8 cellular contexts compared by ENCODE assay signal in genomic region chr2:42844901-42845685, GRCh38. TPM values are rescaled to one million over a fixed set of nuclear protein-coding genes. Genes with fewer than 3 reads are reported as not detected.
DNase-seq lines count a peak whose midpoint lies in the region; ATAC-seq, FAIRE-seq and TF ChIP-seq lines count a peak whose summit lies in the region.

No MANE protein-coding gene starts in this region.

- no peak overlapping the region for H2AFZ ChIP-seq in MM.1S (ENCODE audit: low read length)

- H3K27ac ChIP-seq in AG04450 (ENCODE audit: low read depth, low read length) (peak overlapping the region; percentile 52), MM.1S (ENCODE audit: low read length) (no peak overlapping the region)

- no peaks in the 10 kb centered on the region for H3K36me3 ChIP-seq in MG63
- H3K36me3 ChIP-seq in MM.1S (replicated peaks; ENCODE audit: insufficient read depth, low read length): no peaks in the 10 kb centered on the region

- no peaks in the 10 kb centered on the region for H3F3A ChIP-seq in MM.1S (ENCODE audit: insufficient read depth, low read length)

- H3K4me3 Mint-ChIP-seq in nephron progenitor cell: peak overlapping the region; percentile 24

- CTCF ChIA-PET in AG04450 (lab: Charles Lee): interaction anchor here (0.6 to 1.8 kb wide), 4 partner anchors 9 to 384 kb away, joined by 3 to 6 read pairs (median 4); no protein-coding TSS in a partner anchor

- H3K27ac Mint-ChIP-seq in nephron progenitor cell: peak overlapping the region; percentile 93

- H3K4me2 ChIP-seq in MM.1S (ENCODE audit: low read depth, low read length): no peak overlapping the region

- H3K9me3 ChIP-seq in AG04450 (ENCODE audit: control insufficient read depth, insufficient read depth, low read length) (no peaks in the 10 kb centered on the region), MG63 (no peaks in the 10 kb centered on the region), MM.1S (replicated peaks; ENCODE audit: insufficient read depth, low read length) (no peaks in the 10 kb centered on the region)

- FAIRE-seq in HTR-8/SVneo (lab: Jason Lieb, UNC): no peak

- no peaks in the 10 kb centered on the region for H3K9me2 ChIP-seq in MM.1S (replicated peaks; ENCODE audit: insufficient read depth, low read length)

- no peaks in the 10 kb centered on the region for H3K36me3 Mint-ChIP-seq in nephron progenitor cell (ENCODE audit: low read depth)

- no peak overlapping the region for H3K9ac ChIP-seq in MM.1S (ENCODE audit: low read length)

- no peak for TF ChIP-seq CTCF in AG04450 (IDR thresholded peaks at IDR 0.05; ENCODE audit: low read depth, low read length)
- no peak for TF ChIP-seq CTCF in nephron progenitor cell (IDR thresholded peaks at IDR 0.05)
- TF ChIP-seq CTCF in MM.1S (IDR thresholded peaks at IDR 0.05; ENCODE audit: low read length): no peak

- peaks cover 2% of the 10 kb centered on the region for H3K27me3 ChIP-seq in AG04450 (ENCODE audit: control insufficient read depth, insufficient read depth, low read length)
- H3K27me3 ChIP-seq in MG63: no peaks in the 10 kb centered on the region
- no peaks in the 10 kb centered on the region for H3K27me3 ChIP-seq in MM.1S (replicated peaks; ENCODE audit: insufficient read depth, low read length)

- POLR2A ChIA-PET in AG04450 (lab: Yijun Ruan, JAX): interaction anchor here (0.7 to 2.3 kb wide), 13 partner anchors 10 to 695 kb away, joined by 3 to 21 read pairs (median 4); partner anchors contain the start of gene ZFP36L2

- no peaks in the 10 kb centered on the region for H3K9me3 Mint-ChIP-seq in nephron progenitor cell

- H3K4me3 ChIP-seq in AG04450 (ENCODE audit: low read depth, low read length) (no peak overlapping the region), MG63 (no peak overlapping the region), MM.1S (ENCODE audit: low read length) (no peak overlapping the region)

- no peak for ATAC-seq in HG03565 (IDR thresholded peaks at IDR 0.05; ENCODE audit: unreplicated experiment)

- H3K4me1 Mint-ChIP-seq in nephron progenitor cell: peaks cover 79% of the 10 kb centered on the region

- H3K27me3 Mint-ChIP-seq in nephron progenitor cell (ENCODE audit: low read depth, poor library complexity): no peaks in the 10 kb centered on the region

- H4K20me1 ChIP-seq in MM.1S (ENCODE audit: insufficient read depth, low read length): no peaks in the 10 kb centered on the region

- no peaks in the 10 kb centered on the region for H3K79me2 ChIP-seq in MM.1S (ENCODE audit: low read length)

- H3K4me1 ChIP-seq in MM.1S (ENCODE audit: low read length): no peaks in the 10 kb centered on the region

- DNase-seq in AG04450 (ENCODE audit: low read depth, low spot score) (peak; percentile 82), MG63 (peak; percentile 84), fibroblast of peridontal ligament (ENCODE audit: extremely low read depth) (peak; percentile 80), nephron progenitor cell (no peak), HTR-8/SVneo (ENCODE audit: insufficient read length, low spot score) (no peak), MM.1S (no peak)
- DNase-seq in activated T-cell treated with anti-CD3 and anti-CD28 coated beads, Interleukin-2, amount 50 U/mL, for 48 hours: no peak

RNA-seq across cellular contexts. Expression of gene HAAO, which starts 52.7 kb away (rescaled TPM):
- polyA plus RNA-seq in AG04450 (2011; rRNA removed): 3.1 and 4.2 TPM in 2 replicates
- 3.5 and 3.9 TPM in 2 replicates for polyA minus RNA-seq in AG04450 (2011; rRNA and poly(A)+ RNA removed)
- not detected in 2 replicates for total RNA-seq in MG63 (2014; rRNA removed; shearing (Covaris generic); ENCODE audit: low replicate concordance)

Comparison
In these comparisons a context has a peak if more than half of its experiments do, and no peak if none do; other contexts are left out.
1. DNase-seq: peak in AG04450 (single experiment), MG63 (single experiment) and fibroblast of peridontal ligament (single experiment); none in nephron progenitor cell (single experiment), HTR-8/SVneo (single experiment), activated T-cell treated with anti-CD3 and anti-CD28 coated beads, Interleukin-2, amount 50 U/mL, for 48 hours (0 of 2) and MM.1S (single experiment).